1 cellular context compared by ENCODE assay signal in the genomic region with DNA sequence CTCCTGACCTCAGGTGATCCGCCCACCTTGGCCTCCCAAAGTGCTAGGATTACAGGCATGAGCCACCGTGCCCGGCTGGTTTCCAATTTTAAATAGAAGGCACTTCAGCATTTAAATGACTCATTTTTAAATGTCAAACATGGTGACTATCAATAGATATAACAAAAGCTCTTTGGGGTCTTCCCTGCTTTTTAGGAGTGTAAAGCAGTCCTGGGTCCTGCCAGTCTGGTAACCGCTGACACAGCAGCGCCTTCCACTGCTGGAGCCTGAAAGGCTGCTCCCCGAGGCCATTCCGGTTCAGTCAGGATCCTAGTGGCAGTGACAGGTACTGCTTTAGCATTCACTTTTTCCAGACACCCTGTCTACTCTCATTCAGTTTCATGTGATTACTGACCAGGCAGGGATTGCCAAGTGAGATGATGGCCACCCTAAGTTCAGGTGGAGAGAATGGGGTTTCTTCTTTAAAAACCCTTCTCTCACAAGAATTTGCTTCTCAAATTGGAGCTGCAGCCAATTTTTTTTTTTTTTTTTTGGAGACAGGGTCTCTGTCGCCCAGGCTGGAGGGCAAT.
TF ChIP-seq lines count a peak whose summit lies in the region.

No MANE protein-coding gene starts in this region.

TF ChIP-seq in HepG2, 621 proteins besides CTCF, POLR2A, EP300 and RAD21 (continued from another document and continues in another):
- TF ChIP-seq, protein P1, sequence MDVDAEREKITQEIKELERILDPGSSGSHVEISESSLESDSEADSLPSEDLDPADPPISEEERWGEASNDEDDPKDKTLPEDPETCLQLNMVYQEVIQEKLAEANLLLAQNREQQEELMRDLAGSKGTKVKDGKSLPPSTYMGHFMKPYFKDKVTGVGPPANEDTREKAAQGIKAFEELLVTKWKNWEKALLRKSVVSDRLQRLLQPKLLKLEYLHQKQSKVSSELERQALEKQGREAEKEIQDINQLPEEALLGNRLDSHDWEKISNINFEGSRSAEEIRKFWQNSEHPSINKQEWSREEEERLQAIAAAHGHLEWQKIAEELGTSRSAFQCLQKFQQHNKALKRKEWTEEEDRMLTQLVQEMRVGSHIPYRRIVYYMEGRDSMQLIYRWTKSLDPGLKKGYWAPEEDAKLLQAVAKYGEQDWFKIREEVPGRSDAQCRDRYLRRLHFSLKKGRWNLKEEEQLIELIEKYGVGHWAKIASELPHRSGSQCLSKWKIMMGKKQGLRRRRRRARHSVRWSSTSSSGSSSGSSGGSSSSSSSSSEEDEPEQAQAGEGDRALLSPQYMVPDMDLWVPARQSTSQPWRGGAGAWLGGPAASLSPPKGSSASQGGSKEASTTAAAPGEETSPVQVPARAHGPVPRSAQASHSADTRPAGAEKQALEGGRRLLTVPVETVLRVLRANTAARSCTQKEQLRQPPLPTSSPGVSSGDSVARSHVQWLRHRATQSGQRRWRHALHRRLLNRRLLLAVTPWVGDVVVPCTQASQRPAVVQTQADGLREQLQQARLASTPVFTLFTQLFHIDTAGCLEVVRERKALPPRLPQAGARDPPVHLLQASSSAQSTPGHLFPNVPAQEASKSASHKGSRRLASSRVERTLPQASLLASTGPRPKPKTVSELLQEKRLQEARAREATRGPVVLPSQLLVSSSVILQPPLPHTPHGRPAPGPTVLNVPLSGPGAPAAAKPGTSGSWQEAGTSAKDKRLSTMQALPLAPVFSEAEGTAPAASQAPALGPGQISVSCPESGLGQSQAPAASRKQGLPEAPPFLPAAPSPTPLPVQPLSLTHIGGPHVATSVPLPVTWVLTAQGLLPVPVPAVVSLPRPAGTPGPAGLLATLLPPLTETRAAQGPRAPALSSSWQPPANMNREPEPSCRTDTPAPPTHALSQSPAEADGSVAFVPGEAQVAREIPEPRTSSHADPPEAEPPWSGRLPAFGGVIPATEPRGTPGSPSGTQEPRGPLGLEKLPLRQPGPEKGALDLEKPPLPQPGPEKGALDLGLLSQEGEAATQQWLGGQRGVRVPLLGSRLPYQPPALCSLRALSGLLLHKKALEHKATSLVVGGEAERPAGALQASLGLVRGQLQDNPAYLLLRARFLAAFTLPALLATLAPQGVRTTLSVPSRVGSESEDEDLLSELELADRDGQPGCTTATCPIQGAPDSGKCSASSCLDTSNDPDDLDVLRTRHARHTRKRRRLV (CRISPR knock-in tag; IDR thresholded peaks at IDR 0.05): no peak
- TF ChIP-seq ZSCAN31 (CRISPR knock-in tag; IDR thresholded peaks at IDR 0.05; ENCODE audit: low read depth) (peak; percentile 72; the same call in 1 of the 2 replicates), ARNTL (CRISPR knock-in tag; IDR thresholded peaks at IDR 0.05) (0 out of 2 replicates have a peak, but pooled peaks have one; percentile 15), SAP130 (CRISPR knock-in tag; IDR thresholded peaks at IDR 0.05; ENCODE audit: low read depth) (peak; percentile 86), PITX1 (CRISPR knock-in tag; IDR thresholded peaks at IDR 0.05) (0 out of 2 replicates have a peak, but pooled peaks have one; percentile 56), GABPA (IDR thresholded peaks at IDR 0.05; ENCODE audit: low read depth, low read length) (no peak), GABPA (CRISPR knock-in tag; IDR thresholded peaks at IDR 0.05; ENCODE audit: low read depth) (peak; percentile 36; the same call in 1 of the 2 replicates), ZNF619 (CRISPR knock-in tag; IDR thresholded peaks at IDR 0.05) (no peak), ETV5 (CRISPR knock-in tag; IDR thresholded peaks at IDR 0.05; ENCODE audit: borderline replicate concordance) (peak; percentile 67), STAG1 (CRISPR knock-in tag; IDR thresholded peaks at IDR 0.05) (peak; percentile 67), ZNF761 (CRISPR knock-in tag; conservative IDR thresholded peaks at IDR 0.05) (no peak), RXRA (CRISPR knock-in tag; IDR thresholded peaks at IDR 0.05) (peak; percentile 65), TAF1 (CRISPR knock-in tag; IDR thresholded peaks at IDR 0.05) (no peak), PHF21A (CRISPR knock-in tag; IDR thresholded peaks at IDR 0.05) (0 out of 2 replicates have a peak, but pooled peaks have one; percentile 21), CHD4 (IDR thresholded peaks at IDR 0.05; ENCODE audit: borderline replicate concordance, low read length) (no peak), FOXA3 (CRISPR knock-in tag; IDR thresholded peaks at IDR 0.05) (peak; percentile 40; the same call in 1 of the 2 replicates), NFKBIZ (CRISPR knock-in tag; IDR thresholded peaks at IDR 0.05) (0 out of 2 replicates have a peak, but pooled peaks have one; percentile 78), RCOR2 (CRISPR knock-in tag; IDR thresholded peaks at IDR 0.05) (no peak), ZNF749 (CRISPR knock-in tag; IDR thresholded peaks at IDR 0.05; ENCODE audit: borderline replicate concordance) (no peak), KDM1A (CRISPR knock-in tag; IDR thresholded peaks at IDR 0.05) (no peak), AGO2 (optimal IDR thresholded peaks at IDR 0.05; ENCODE audit: low read depth, low read length) (no peak), MAFK (conservative IDR thresholded peaks at IDR 0.05 in 1 of 2, IDR thresholded peaks at IDR 0.05 in 1 of 2; ENCODE audit: low read length in 2 of 2) (peak; percentile 93 to 98), PHB2 (IDR thresholded peaks at IDR 0.05; ENCODE audit: partially characterized antibody) (no peak)
- TF ChIP-seq, protein P2, sequence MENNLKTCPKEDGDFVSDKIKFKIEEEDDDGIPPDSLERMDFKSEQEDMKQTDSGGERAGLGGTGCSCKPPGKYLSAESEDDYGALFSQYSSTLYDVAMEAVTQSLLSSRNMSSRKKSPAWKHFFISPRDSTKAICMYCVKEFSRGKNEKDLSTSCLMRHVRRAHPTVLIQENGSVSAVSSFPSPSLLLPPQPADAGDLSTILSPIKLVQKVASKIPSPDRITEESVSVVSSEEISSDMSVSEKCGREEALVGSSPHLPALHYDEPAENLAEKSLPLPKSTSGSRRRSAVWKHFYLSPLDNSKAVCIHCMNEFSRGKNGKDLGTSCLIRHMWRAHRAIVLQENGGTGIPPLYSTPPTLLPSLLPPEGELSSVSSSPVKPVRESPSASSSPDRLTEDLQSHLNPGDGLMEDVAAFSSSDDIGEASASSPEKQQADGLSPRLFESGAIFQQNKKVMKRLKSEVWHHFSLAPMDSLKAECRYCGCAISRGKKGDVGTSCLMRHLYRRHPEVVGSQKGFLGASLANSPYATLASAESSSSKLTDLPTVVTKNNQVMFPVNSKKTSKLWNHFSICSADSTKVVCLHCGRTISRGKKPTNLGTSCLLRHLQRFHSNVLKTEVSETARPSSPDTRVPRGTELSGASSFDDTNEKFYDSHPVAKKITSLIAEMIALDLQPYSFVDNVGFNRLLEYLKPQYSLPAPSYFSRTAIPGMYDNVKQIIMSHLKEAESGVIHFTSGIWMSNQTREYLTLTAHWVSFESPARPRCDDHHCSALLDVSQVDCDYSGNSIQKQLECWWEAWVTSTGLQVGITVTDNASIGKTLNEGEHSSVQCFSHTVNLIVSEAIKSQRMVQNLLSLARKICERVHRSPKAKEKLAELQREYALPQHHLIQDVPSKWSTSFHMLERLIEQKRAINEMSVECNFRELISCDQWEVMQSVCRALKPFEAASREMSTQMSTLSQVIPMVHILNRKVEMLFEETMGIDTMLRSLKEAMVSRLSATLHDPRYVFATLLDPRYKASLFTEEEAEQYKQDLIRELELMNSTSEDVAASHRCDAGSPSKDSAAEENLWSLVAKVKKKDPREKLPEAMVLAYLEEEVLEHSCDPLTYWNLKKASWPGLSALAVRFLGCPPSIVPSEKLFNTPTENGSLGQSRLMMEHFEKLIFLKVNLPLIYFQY (CRISPR knock-in tag; IDR thresholded peaks at IDR 0.05; ENCODE audit: borderline replicate concordance): no peak
- TF ChIP-seq, protein P3, sequence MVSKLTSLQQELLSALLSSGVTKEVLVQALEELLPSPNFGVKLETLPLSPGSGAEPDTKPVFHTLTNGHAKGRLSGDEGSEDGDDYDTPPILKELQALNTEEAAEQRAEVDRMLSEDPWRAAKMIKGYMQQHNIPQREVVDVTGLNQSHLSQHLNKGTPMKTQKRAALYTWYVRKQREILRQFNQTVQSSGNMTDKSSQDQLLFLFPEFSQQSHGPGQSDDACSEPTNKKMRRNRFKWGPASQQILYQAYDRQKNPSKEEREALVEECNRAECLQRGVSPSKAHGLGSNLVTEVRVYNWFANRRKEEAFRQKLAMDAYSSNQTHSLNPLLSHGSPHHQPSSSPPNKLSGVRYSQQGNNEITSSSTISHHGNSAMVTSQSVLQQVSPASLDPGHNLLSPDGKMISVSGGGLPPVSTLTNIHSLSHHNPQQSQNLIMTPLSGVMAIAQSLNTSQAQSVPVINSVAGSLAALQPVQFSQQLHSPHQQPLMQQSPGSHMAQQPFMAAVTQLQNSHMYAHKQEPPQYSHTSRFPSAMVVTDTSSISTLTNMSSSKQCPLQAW (CRISPR knock-in tag; IDR thresholded peaks at IDR 0.05): 0 out of 2 replicates have a peak, but pooled peaks have one; percentile 32
- TF ChIP-seq, protein P4, sequence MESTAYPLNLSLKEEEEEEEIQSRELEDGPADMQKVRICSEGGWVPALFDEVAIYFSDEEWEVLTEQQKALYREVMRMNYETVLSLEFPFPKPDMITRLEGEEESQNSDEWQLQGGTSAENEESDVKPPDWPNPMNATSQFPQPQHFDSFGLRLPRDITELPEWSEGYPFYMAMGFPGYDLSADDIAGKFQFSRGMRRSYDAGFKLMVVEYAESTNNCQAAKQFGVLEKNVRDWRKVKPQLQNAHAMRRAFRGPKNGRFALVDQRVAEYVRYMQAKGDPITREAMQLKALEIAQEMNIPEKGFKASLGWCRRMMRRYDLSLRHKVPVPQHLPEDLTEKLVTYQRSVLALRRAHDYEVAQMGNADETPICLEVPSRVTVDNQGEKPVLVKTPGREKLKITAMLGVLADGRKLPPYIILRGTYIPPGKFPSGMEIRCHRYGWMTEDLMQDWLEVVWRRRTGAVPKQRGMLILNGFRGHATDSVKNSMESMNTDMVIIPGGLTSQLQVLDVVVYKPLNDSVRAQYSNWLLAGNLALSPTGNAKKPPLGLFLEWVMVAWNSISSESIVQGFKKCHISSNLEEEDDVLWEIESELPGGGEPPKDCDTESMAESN (CRISPR knock-in tag; conservative IDR thresholded peaks at IDR 0.05): 0 out of 2 replicates have a peak, but pooled peaks have one; percentile 34
- TF ChIP-seq, protein P5, sequence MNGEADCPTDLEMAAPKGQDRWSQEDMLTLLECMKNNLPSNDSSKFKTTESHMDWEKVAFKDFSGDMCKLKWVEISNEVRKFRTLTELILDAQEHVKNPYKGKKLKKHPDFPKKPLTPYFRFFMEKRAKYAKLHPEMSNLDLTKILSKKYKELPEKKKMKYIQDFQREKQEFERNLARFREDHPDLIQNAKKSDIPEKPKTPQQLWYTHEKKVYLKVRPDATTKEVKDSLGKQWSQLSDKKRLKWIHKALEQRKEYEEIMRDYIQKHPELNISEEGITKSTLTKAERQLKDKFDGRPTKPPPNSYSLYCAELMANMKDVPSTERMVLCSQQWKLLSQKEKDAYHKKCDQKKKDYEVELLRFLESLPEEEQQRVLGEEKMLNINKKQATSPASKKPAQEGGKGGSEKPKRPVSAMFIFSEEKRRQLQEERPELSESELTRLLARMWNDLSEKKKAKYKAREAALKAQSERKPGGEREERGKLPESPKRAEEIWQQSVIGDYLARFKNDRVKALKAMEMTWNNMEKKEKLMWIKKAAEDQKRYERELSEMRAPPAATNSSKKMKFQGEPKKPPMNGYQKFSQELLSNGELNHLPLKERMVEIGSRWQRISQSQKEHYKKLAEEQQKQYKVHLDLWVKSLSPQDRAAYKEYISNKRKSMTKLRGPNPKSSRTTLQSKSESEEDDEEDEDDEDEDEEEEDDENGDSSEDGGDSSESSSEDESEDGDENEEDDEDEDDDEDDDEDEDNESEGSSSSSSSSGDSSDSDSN (CRISPR knock-in tag; IDR thresholded peaks at IDR 0.05): 0 out of 2 replicates have a peak, but pooled peaks have one; percentile 39
- TF ChIP-seq, protein P6, sequence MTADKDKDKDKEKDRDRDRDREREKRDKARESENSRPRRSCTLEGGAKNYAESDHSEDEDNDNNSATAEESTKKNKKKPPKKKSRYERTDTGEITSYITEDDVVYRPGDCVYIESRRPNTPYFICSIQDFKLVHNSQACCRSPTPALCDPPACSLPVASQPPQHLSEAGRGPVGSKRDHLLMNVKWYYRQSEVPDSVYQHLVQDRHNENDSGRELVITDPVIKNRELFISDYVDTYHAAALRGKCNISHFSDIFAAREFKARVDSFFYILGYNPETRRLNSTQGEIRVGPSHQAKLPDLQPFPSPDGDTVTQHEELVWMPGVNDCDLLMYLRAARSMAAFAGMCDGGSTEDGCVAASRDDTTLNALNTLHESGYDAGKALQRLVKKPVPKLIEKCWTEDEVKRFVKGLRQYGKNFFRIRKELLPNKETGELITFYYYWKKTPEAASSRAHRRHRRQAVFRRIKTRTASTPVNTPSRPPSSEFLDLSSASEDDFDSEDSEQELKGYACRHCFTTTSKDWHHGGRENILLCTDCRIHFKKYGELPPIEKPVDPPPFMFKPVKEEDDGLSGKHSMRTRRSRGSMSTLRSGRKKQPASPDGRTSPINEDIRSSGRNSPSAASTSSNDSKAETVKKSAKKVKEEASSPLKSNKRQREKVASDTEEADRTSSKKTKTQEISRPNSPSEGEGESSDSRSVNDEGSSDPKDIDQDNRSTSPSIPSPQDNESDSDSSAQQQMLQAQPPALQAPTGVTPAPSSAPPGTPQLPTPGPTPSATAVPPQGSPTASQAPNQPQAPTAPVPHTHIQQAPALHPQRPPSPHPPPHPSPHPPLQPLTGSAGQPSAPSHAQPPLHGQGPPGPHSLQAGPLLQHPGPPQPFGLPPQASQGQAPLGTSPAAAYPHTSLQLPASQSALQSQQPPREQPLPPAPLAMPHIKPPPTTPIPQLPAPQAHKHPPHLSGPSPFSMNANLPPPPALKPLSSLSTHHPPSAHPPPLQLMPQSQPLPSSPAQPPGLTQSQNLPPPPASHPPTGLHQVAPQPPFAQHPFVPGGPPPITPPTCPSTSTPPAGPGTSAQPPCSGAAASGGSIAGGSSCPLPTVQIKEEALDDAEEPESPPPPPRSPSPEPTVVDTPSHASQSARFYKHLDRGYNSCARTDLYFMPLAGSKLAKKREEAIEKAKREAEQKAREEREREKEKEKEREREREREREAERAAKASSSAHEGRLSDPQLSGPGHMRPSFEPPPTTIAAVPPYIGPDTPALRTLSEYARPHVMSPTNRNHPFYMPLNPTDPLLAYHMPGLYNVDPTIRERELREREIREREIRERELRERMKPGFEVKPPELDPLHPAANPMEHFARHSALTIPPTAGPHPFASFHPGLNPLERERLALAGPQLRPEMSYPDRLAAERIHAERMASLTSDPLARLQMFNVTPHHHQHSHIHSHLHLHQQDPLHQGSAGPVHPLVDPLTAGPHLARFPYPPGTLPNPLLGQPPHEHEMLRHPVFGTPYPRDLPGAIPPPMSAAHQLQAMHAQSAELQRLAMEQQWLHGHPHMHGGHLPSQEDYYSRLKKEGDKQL (CRISPR knock-in tag; IDR thresholded peaks at IDR 0.05; ENCODE audit: low read depth): no peak
- TF ChIP-seq, protein P7, sequence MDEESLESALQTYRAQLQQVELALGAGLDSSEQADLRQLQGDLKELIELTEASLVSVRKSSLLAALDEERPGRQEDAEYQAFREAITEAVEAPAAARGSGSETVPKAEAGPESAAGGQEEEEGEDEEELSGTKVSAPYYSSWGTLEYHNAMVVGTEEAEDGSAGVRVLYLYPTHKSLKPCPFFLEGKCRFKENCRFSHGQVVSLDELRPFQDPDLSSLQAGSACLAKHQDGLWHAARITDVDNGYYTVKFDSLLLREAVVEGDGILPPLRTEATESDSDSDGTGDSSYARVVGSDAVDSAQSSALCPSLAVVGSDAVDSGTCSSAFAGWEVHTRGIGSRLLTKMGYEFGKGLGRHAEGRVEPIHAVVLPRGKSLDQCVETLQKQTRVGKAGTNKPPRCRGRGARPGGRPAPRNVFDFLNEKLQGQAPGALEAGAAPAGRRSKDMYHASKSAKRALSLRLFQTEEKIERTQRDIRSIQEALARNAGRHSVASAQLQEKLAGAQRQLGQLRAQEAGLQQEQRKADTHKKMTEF (CRISPR knock-in tag; IDR thresholded peaks at IDR 0.05): peak; percentile 68; the same call in 1 of the 2 replicates
- TF ChIP-seq, protein P8, sequence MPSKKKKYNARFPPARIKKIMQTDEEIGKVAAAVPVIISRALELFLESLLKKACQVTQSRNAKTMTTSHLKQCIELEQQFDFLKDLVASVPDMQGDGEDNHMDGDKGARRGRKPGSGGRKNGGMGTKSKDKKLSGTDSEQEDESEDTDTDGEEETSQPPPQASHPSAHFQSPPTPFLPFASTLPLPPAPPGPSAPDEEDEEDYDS (CRISPR knock-in tag; IDR thresholded peaks at IDR 0.05): peak; percentile 19; the same call in 1 of the 2 replicates
